In genomic region chr4:138870739-138871633, GRCh38 we compare ENCODE assay signal across 8 cellular contexts.
DNase-seq lines count a peak whose midpoint lies in the region; ATAC-seq and TF ChIP-seq lines count a peak whose summit lies in the region.

No MANE protein-coding gene starts in this region.

- H3K36me3 ChIP-seq in Karpas-422 (ENCODE audit: insufficient read depth, low read length) (no peaks in the 10 kb centered on the region), osteoblast (ENCODE audit: insufficient read depth, low read length) (no peaks in the 10 kb centered on the region), aorta (ENCODE audit: control insufficient read depth in 1 of 2, insufficient read depth in 2 of 2, low read length in 1 of 2) (no peaks in the 10 kb centered on the region)

- peak overlapping the region; percentile 7; the same call in 1 of the 2 replicates for H3K9ac ChIP-seq in Karpas-422 (ENCODE audit: low read length)

- H3K4me3 Mint-ChIP-seq in activated T-cell treated with anti-CD3 and anti-CD28 coated beads, Interleukin-2, amount 50 U/mL, for 4 hours: no peak overlapping the region

- H3K27ac ChIP-seq in Karpas-422 (ENCODE audit: low read length) (no peak overlapping the region), foreskin keratinocyte (no peak overlapping the region), osteoblast (ENCODE audit: low read depth, low read length) (no peak overlapping the region), aorta (ENCODE audit: low read depth in 1 of 2, low read length in 2 of 2) (no peak overlapping the region)

- DNase-seq in DMS79 treated with DMSO at 0.1 percent for 48 hours (lab: John Stamatoyannopoulos, UW) (peak; percentile 71), Karpas-422 (peak; percentile 87), OCI-M1 (lab: John Stamatoyannopoulos, UW) (peak; percentile 90), foreskin keratinocyte (peak in 1 of 2 donors; percentile 63), osteoblast (ENCODE audit: insufficient read length, low spot score, missing footprints) (peak; percentile 80), aorta (peak in 1 of 2 donors; percentile 50)
- peak; percentile 20 for DNase-seq in activated T-cell treated with anti-CD3 and anti-CD28 coated beads, Interleukin-2, amount 50 U/mL, for 4 hours

- WGBS in aorta, 2 donors: 10 to 13% methylated on average over 12 of the region's 12 CpGs

- H3K79me2 ChIP-seq in Karpas-422 (ENCODE audit: low read length): no peaks in the 10 kb centered on the region
- no peaks in the 10 kb centered on the region for H3K79me2 ChIP-seq in osteoblast (ENCODE audit: insufficient read depth, low read length)

- TF ChIP-seq CTCF in foreskin keratinocyte (conservative IDR thresholded peaks at IDR 0.05) (peak; percentile 91), osteoblast (IDR thresholded peaks at IDR 0.05; ENCODE audit: extremely low read depth, low read depth, low read length) (peak; percentile 91)

- H3K9me2 ChIP-seq in Karpas-422 (replicated peaks; ENCODE audit: insufficient read depth, low read length): no peaks in the 10 kb centered on the region

- no peaks in the 10 kb centered on the region for H4K20me1 ChIP-seq in Karpas-422 (ENCODE audit: insufficient read depth, low read depth, low read length)
- no peaks in the 10 kb centered on the region for H4K20me1 ChIP-seq in osteoblast (ENCODE audit: insufficient read depth, low read length)

- H3K4me2 ChIP-seq in Karpas-422 (ENCODE audit: low read depth, low read length, poor library complexity, severe bottlenecking) (no peak overlapping the region), osteoblast (ENCODE audit: insufficient read depth, low read length) (peak overlapping the region; percentile 14)

- H3K9me3 ChIP-seq in Karpas-422 (ENCODE audit: low read length) (no peaks in the 10 kb centered on the region), osteoblast (ENCODE audit: low read depth, low read length) (no peaks in the 10 kb centered on the region), aorta (ENCODE audit: control insufficient read depth, low read length) (no peaks in the 10 kb centered on the region)

- H3K4me3 ChIP-seq in Karpas-422 (ENCODE audit: low read length) (no peak overlapping the region), osteoblast (ENCODE audit: insufficient read depth, low read length) (no peak overlapping the region), aorta (ENCODE audit: low read length in 2 of 2) (no peak overlapping the region)

- no peaks in the 10 kb centered on the region for H3K36me3 Mint-ChIP-seq in activated T-cell treated with anti-CD3 and anti-CD28 coated beads, Interleukin-2, amount 50 U/mL, for 4 hours (ENCODE audit: insufficient read depth)

- no peaks in the 10 kb centered on the region for H3K4me1 Mint-ChIP-seq in activated T-cell treated with anti-CD3 and anti-CD28 coated beads, Interleukin-2, amount 50 U/mL, for 4 hours (ENCODE audit: low read depth)

- H2AFZ ChIP-seq in Karpas-422 (ENCODE audit: low read length) (no peak overlapping the region), osteoblast (ENCODE audit: low read length) (peak overlapping the region; percentile 21)

- H3K27me3 ChIP-seq in Karpas-422 (ENCODE audit: low read length): no peaks in the 10 kb centered on the region
- no peaks in the 10 kb centered on the region for H3K27me3 ChIP-seq in foreskin keratinocyte
- peaks cover 14% of the 10 kb centered on the region for H3K27me3 ChIP-seq in osteoblast (ENCODE audit: insufficient read depth, low read length)
- H3K27me3 ChIP-seq in aorta (ENCODE audit: control insufficient read depth in 1 of 2, insufficient read depth in 2 of 2, low read length in 1 of 2): no peaks in the 10 kb centered on the region

- intact Hi-C loops in aorta (cut with DNase I): loop anchor here (10.0 kb wide), 1 partner anchor 836 kb away; no protein-coding TSS in a partner anchor

- no peaks in the 10 kb centered on the region for H3K9me3 Mint-ChIP-seq in activated T-cell treated with anti-CD3 and anti-CD28 coated beads, Interleukin-2, amount 50 U/mL, for 4 hours

- H3K4me1 ChIP-seq in Karpas-422 (ENCODE audit: low read length): peaks cover 2% of the 10 kb centered on the region; the same call in 1 of the 2 replicates
- H3K4me1 ChIP-seq in foreskin keratinocyte: peaks cover 3% of the 10 kb centered on the region
- peaks cover 3% of the 10 kb centered on the region for H3K4me1 ChIP-seq in osteoblast (ENCODE audit: insufficient read depth, low read length)
- H3K4me1 ChIP-seq in aorta (ENCODE audit: control insufficient read depth in 1 of 2, insufficient read depth in 2 of 2, low read length in 2 of 2): no peaks in the 10 kb centered on the region

- peaks cover 14% of the 10 kb centered on the region for H3K27me3 Mint-ChIP-seq in activated T-cell treated with anti-CD3 and anti-CD28 coated beads, Interleukin-2, amount 50 U/mL, for 4 hours (ENCODE audit: low read depth)

- ATAC-seq in GM21786 (IDR thresholded peaks at IDR 0.05; ENCODE audit: unreplicated experiment): peak; percentile 79
- peak in 1 of 2 donors; percentile 46 for ATAC-seq in activated T-cell treated with anti-CD3 and anti-CD28 coated beads, Interleukin-2, amount 50 U/mL, for 4 hours
- ATAC-seq in foreskin keratinocyte: peak; percentile 43
- ATAC-seq in aorta (ENCODE audit: low FRiP score): peak; percentile 75
